Comparison of ENCODE assay signal across 8 cellular contexts in genomic region chr1:50968021-50968883, GRCh38. TPM values are rescaled to one million over a fixed set of nuclear protein-coding genes. Genes with fewer than 3 reads are reported as not detected.
DNase-seq lines count a peak whose midpoint lies in the region; ATAC-seq, FAIRE-seq and TF ChIP-seq lines count a peak whose summit lies in the region.

No MANE protein-coding gene starts in this region.

- H3K9me3 ChIP-seq in kidney (ENCODE audit: control insufficient read depth in 1 of 2, low read length in 2 of 2) = no peaks in the 10 kb centered on the region

- peaks cover 0 to 5% of the 10 kb centered on the region in 2 donors for H3K4me1 ChIP-seq in kidney (ENCODE audit: control insufficient read depth in 1 of 2, insufficient read depth in 1 of 2, low read depth in 1 of 2, low read length in 2 of 2)

- H3K4me3 ChIP-seq in AG04449 (ENCODE audit: low read depth, low read length) (peak overlapping the region; percentile 83), kidney (ENCODE audit: low read length in 2 of 2) (peak overlapping the region; percentile 76 to 83)

- no peak for FAIRE-seq in kidney (lab: Jason Lieb, UNC)

- peak overlapping the region; percentile 63 to 74 for H3K9ac ChIP-seq in kidney (ENCODE audit: low read length in 2 of 2)

- TF ChIP-seq CTCF in AG04449 (IDR thresholded peaks at IDR 0.05; ENCODE audit: insufficient read depth, low read length, missing control alignments) = peak; percentile 56
- peak; percentile 25 for TF ChIP-seq CTCF in kidney (IDR thresholded peaks at IDR 0.05; ENCODE audit: borderline replicate concordance, extremely low read depth, insufficient read depth)

- no peaks in the 10 kb centered on the region for H3K36me3 ChIP-seq in kidney (ENCODE audit: control insufficient read depth in 1 of 2, insufficient read depth in 2 of 2, low read length in 2 of 2)

- DNase-seq in AG04449 (ENCODE audit: low read depth, low spot score) = no peak
- DNase-seq in NCI-H2227 (lab: John Stamatoyannopoulos, UW; ENCODE audit: unreplicated experiment) = peak; percentile 95
- DNase-seq in activated CD4-positive, CD25-positive, alpha-beta regulatory T cell treated with anti-CD3 and anti-CD28 coated beads, Interleukin-2, amount 50 U/mL, for 16 hours (ENCODE audit: low read depth, low spot score) = peak; percentile 63
- DNase-seq in central memory CD4-positive, alpha-beta T cell = peak; percentile 85
- peak; percentile 97 for DNase-seq in kidney
- DNase-seq in stimulated activated CD4-positive, alpha-beta T cell treated with anti-CD3 and anti-CD28 coated beads, Interleukin-12 subunit alpha, Interleukin-12 subunit beta, amount 100 ng/mL, for 48 hours (ENCODE audit: low read depth in 2 of 3, low spot score in 1 of 3) = peak; percentile 58 to 80 (median 68)

- ATAC-seq in GM18870 (IDR thresholded peaks at IDR 0.05; ENCODE audit: unreplicated experiment) (peak; percentile 31), HG03139 (IDR thresholded peaks at IDR 0.05; ENCODE audit: unreplicated experiment) (peak; percentile 53)

- CTCF ChIA-PET in AG04449 (lab: Yijun Ruan, JAX) = interaction anchor here (1.0 to 4.1 kb wide), 7 partner anchors 8 to 223 kb away, joined by 3 to 23 read pairs (median 4); partner anchors contain the start of gene FAF1

- intact Hi-C loops in kidney (cut with DNase I) = no loop called here

- peak overlapping the region; percentile 95 to 98 for H3K27ac ChIP-seq in kidney (ENCODE audit: low read depth in 2 of 2, low read length in 2 of 2)

- POLR2A ChIA-PET in AG04449 (lab: Yijun Ruan, JAX) = interaction anchor here (0.7 to 2.0 kb wide), 3 partner anchors 8 to 268 kb away, joined by 5 to 26 read pairs (median 8); partner anchors contain the start of genes FAF1 and RNF11

RNA-seq across cellular contexts. Expression of gene CDKN2C, which starts 1.8 kb away (rescaled TPM):
- 12.5 TPM for total RNA-seq in kidney
- 16.6 TPM for polyA plus RNA-seq in kidney (ENCODE audit: insufficient read depth, low read depth, low replicate concordance)

RNA-seq across cellular contexts. Expression of gene FAF1, which starts 8.2 kb away (rescaled TPM):
- 72.8 TPM for total RNA-seq in kidney
- 50.1 TPM for polyA plus RNA-seq in kidney (ENCODE audit: insufficient read depth, low read depth, low replicate concordance)
